ENCODE assay signal across 1 cellular context in genomic region chr13:20505405-20506366, GRCh38.
A peak's percentile ranks its signal among the peaks of the same experiment; 100 is the strongest.
TF ChIP-seq lines count a peak whose summit lies in the region.

No MANE protein-coding gene starts in this region.

TF ChIP-seq in HepG2, 621 proteins besides CTCF, POLR2A, EP300 and RAD21 (continued from another document and continues in another):
- TF ChIP-seq RERE (CRISPR knock-in tag; IDR thresholded peaks at IDR 0.05; ENCODE audit: low read depth) (0 out of 2 replicates have a peak, but pooled peaks have one; percentile 39), HNF4G (IDR thresholded peaks at IDR 0.05; ENCODE audit: borderline replicate concordance, low read depth, low read length) (peak; percentile 58; the same call in 1 of the 2 replicates), HNF4G (CRISPR knock-in tag; IDR thresholded peaks at IDR 0.05; ENCODE audit: borderline replicate concordance, low read depth) (peak; percentile 70; the same call in 1 of the 2 replicates), ZNF609 (CRISPR knock-in tag; IDR thresholded peaks at IDR 0.05; ENCODE audit: borderline replicate concordance) (peak; percentile 81; the same call in 1 of the 2 replicates), ZGPAT (CRISPR knock-in tag; IDR thresholded peaks at IDR 0.05) (peak; percentile 45; the same call in 1 of the 2 replicates), PPARG (CRISPR knock-in tag; conservative IDR thresholded peaks at IDR 0.05) (no peak), FOXA3 (CRISPR knock-in tag; IDR thresholded peaks at IDR 0.05) (peak; percentile 81), MAFG (CRISPR knock-in tag; IDR thresholded peaks at IDR 0.05) (no peak), NR2F1 (CRISPR knock-in tag; IDR thresholded peaks at IDR 0.05) (peak in 1 of 2 experiments; percentile 56; a peak in 2 of 4 replicates), SOX13 (IDR thresholded peaks at IDR 0.05) (0 out of 2 replicates have a peak, but pooled peaks have one; percentile 29), SOX13 (CRISPR knock-in tag; conservative IDR thresholded peaks at IDR 0.05 in 1 of 2, IDR thresholded peaks at IDR 0.05 in 1 of 2) (peak in 1 of 2 experiments; percentile 83; a peak in 2 of 4 replicates), TARDBP (CRISPR knock-in tag; IDR thresholded peaks at IDR 0.05) (peak; percentile 94), ZNF652 (CRISPR knock-in tag; IDR thresholded peaks at IDR 0.05; ENCODE audit: borderline replicate concordance, low read depth) (peak; percentile 39; the same call in 1 of the 2 replicates), MBD4 (IDR thresholded peaks at IDR 0.05; ENCODE audit: borderline replicate concordance, low read length) (0 out of 2 replicates have a peak, but pooled peaks have one; percentile 40), ELF3 (CRISPR knock-in tag; IDR thresholded peaks at IDR 0.05) (peak; percentile 36; the same call in 1 of the 2 replicates), ZNF468 (CRISPR knock-in tag; IDR thresholded peaks at IDR 0.05) (no peak), NCOA2 (CRISPR knock-in tag; IDR thresholded peaks at IDR 0.05) (peak; percentile 91)
- TF ChIP-seq, protein P1, sequence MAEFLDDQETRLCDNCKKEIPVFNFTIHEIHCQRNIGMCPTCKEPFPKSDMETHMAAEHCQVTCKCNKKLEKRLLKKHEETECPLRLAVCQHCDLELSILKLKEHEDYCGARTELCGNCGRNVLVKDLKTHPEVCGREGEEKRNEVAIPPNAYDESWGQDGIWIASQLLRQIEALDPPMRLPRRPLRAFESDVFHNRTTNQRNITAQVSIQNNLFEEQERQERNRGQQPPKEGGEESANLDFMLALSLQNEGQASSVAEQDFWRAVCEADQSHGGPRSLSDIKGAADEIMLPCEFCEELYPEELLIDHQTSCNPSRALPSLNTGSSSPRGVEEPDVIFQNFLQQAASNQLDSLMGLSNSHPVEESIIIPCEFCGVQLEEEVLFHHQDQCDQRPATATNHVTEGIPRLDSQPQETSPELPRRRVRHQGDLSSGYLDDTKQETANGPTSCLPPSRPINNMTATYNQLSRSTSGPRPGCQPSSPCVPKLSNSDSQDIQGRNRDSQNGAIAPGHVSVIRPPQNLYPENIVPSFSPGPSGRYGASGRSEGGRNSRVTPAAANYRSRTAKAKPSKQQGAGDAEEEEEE (CRISPR knock-in tag; IDR thresholded peaks at IDR 0.05; ENCODE audit: borderline replicate concordance), result no peak
- TF ChIP-seq, protein P2, sequence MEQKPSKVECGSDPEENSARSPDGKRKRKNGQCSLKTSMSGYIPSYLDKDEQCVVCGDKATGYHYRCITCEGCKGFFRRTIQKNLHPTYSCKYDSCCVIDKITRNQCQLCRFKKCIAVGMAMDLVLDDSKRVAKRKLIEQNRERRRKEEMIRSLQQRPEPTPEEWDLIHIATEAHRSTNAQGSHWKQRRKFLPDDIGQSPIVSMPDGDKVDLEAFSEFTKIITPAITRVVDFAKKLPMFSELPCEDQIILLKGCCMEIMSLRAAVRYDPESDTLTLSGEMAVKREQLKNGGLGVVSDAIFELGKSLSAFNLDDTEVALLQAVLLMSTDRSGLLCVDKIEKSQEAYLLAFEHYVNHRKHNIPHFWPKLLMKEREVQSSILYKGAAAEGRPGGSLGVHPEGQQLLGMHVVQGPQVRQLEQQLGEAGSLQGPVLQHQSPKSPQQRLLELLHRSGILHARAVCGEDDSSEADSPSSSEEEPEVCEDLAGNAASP (CRISPR knock-in tag; IDR thresholded peaks at IDR 0.05; ENCODE audit: borderline replicate concordance), result peak; percentile 8; the same call in 1 of the 2 replicates
- TF ChIP-seq, protein P3, sequence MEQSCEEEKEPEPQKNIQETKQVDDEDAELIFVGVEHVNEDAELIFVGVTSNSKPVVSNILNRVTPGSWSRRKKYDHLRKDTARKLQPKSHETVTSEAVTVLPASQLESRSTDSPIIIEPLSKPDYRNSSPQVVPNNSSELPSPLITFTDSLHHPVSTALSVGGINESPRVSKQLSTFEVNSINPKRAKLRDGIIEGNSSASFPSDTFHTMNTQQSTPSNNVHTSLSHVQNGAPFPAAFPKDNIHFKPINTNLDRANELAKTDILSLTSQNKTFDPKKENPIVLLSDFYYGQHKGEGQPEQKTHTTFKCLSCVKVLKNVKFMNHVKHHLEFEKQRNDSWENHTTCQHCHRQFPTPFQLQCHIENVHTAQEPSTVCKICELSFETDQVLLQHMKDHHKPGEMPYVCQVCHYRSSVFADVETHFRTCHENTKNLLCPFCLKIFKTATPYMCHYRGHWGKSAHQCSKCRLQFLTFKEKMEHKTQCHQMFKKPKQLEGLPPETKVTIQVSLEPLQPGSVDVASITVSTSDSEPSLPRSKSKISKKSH (CRISPR knock-in tag; IDR thresholded peaks at IDR 0.05; ENCODE audit: borderline replicate concordance), result no peak
- TF ChIP-seq, protein P4, sequence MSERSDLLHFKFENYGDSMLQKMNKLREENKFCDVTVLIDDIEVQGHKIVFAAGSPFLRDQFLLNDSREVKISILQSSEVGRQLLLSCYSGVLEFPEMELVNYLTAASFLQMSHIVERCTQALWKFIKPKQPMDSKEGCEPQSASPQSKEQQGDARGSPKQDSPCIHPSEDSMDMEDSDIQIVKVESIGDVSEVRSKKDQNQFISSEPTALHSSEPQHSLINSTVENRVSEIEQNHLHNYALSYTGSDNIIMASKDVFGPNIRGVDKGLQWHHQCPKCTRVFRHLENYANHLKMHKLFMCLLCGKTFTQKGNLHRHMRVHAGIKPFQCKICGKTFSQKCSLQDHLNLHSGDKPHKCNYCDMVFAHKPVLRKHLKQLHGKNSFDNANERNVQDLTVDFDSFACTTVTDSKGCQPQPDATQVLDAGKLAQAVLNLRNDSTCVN (CRISPR knock-in tag; IDR thresholded peaks at IDR 0.05; ENCODE audit: borderline replicate concordance), result peak; percentile 52; the same call in 1 of the 2 replicates
- TF ChIP-seq, protein P5, sequence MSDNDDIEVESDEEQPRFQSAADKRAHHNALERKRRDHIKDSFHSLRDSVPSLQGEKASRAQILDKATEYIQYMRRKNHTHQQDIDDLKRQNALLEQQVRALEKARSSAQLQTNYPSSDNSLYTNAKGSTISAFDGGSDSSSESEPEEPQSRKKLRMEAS (IDR thresholded peaks at IDR 0.05), result peak; percentile 35; the same call in 1 of the 2 replicates
- TF ChIP-seq, protein P6, sequence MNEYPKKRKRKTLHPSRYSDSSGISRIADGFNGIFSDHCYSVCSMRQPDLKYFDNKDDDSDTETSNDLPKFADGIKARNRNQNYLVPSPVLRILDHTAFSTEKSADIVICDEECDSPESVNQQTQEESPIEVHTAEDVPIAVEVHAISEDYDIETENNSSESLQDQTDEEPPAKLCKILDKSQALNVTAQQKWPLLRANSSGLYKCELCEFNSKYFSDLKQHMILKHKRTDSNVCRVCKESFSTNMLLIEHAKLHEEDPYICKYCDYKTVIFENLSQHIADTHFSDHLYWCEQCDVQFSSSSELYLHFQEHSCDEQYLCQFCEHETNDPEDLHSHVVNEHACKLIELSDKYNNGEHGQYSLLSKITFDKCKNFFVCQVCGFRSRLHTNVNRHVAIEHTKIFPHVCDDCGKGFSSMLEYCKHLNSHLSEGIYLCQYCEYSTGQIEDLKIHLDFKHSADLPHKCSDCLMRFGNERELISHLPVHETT (CRISPR knock-in tag; conservative IDR thresholded peaks at IDR 0.05), result 0 out of 2 replicates have a peak, but pooled peaks have one; percentile 13
- TF ChIP-seq, protein P7, sequence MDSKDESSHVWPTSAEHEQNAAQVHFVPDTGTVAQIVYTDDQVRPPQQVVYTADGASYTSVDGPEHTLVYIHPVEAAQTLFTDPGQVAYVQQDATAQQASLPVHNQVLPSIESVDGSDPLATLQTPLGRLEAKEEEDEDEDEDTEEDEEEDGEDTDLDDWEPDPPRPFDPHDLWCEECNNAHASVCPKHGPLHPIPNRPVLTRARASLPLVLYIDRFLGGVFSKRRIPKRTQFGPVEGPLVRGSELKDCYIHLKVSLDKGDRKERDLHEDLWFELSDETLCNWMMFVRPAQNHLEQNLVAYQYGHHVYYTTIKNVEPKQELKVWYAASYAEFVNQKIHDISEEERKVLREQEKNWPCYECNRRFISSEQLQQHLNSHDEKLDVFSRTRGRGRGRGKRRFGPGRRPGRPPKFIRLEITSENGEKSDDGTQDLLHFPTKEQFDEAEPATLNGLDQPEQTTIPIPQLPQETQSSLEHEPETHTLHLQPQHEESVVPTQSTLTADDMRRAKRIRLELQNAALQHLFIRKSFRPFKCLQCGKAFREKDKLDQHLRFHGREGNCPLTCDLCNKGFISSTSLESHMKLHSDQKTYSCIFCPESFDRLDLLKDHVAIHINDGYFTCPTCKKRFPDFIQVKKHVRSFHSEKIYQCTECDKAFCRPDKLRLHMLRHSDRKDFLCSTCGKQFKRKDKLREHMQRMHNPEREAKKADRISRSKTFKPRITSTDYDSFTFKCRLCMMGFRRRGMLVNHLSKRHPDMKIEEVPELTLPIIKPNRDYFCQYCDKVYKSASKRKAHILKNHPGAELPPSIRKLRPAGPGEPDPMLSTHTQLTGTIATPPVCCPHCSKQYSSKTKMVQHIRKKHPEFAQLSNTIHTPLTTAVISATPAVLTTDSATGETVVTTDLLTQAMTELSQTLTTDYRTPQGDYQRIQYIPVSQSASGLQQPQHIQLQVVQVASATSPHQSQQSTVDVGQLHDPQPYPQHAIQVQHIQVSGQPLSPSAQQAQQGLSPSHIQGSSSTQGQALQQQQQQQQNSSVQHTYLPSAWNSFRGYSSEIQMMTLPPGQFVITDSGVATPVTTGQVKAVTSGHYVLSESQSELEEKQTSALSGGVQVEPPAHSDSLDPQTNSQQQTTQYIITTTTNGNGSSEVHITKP (CRISPR knock-in tag; IDR thresholded peaks at IDR 0.05; ENCODE audit: low read depth), result no peak
